13 cellular contexts compared by ENCODE assay signal in genomic region chr3:81395739-81396138, GRCh38.
A peak's percentile ranks its signal among the peaks of the same experiment; 100 is the strongest.
DNase-seq lines count a peak whose midpoint lies in the region; ATAC-seq and TF ChIP-seq lines count a peak whose summit lies in the region.
"Had no signal": no experiment of that assay in that cellular context is flagged by ENCODE, and none has a peak within 500 bp of the region (broad histone marks: within the 10 kb centered on the region; RNA-seq: fewer than 3 reads in every experiment).

No MANE protein-coding gene starts in this region.

- 0 out of 2 replicates have a peak, but pooled peaks have one; percentile 2 for TF ChIP-seq CTCF in IMR-90 (conservative IDR thresholded peaks at IDR 0.05; ENCODE audit: low read depth, low read length)
- no peak for TF ChIP-seq CTCF in mucosa of descending colon (IDR thresholded peaks at IDR 0.05)

- no peak for TF ChIP-seq RAD21 in IMR-90 (IDR thresholded peaks at IDR 0.05; ENCODE audit: low read length)

- intact Hi-C loops in IMR-90 (cut with micrococcal nuclease) (no loop called here), mucosa of descending colon (cut with DNase I, micrococcal nuclease) (no loop called here), posterior vena cava (cut with DNase I) (no loop called here)
- intact Hi-C loops in activated CD4-positive, alpha-beta T cell treated with anti-CD3 and anti-CD28 coated beads, Interleukin-2, amount 10 ng/mL, durations not matched to agents 24 days and 14 days (cut with micrococcal nuclease), result no loop called here

- H2BK120ac ChIP-seq in IMR-90 (ENCODE audit: low read depth, low read length), result no peak overlapping the region

- H3K27me3 ChIP-seq in IMR-90 (ENCODE audit: control insufficient read depth, insufficient read depth, low read length), result no peaks in the 10 kb centered on the region
- H3K27me3 ChIP-seq: foreskin keratinocyte had no signal

- no peaks in the 10 kb centered on the region for H3K79me1 ChIP-seq in IMR-90 (ENCODE audit: low read depth in 1 of 2, low read length in 2 of 2)

- H3K9me3 Mint-ChIP-seq in activated CD4-positive, alpha-beta T cell treated with anti-CD3 and anti-CD28 coated beads, Interleukin-2, amount 10 ng/mL, durations not matched to agents 24 days and 14 days, result no peaks in the 10 kb centered on the region

- H2BK15ac ChIP-seq in IMR-90 (ENCODE audit: low read depth, low read length), result no peak overlapping the region

- H4K8ac ChIP-seq in IMR-90 (ENCODE audit: low read depth in 2 of 2, low read length in 2 of 2), result no peak overlapping the region

- DNase-seq in DMS 273 (lab: John Stamatoyannopoulos, UW; ENCODE audit: unreplicated experiment) (peak; percentile 87), IMR-90 (no peak), SK-N-DZ (ENCODE audit: low spot score) (peak; percentile 82), iPS DF 4.7 (ENCODE audit: extremely low read depth, low spot score) (peak; percentile 7), mucosa of descending colon (no peak), NCI-H2107 treated with DMSO at 0.1 percent for 48 hours (lab: John Stamatoyannopoulos, UW; ENCODE audit: unreplicated experiment) (no peak), posterior vena cava (ENCODE audit: low spot score) (no peak)
- no peak for DNase-seq in activated CD4-positive, alpha-beta T cell treated with anti-CD3 and anti-CD28 coated beads, Interleukin-2, amount 10 ng/mL, durations not matched to agents 24 days and 14 days
- DNase-seq: activated CD8-positive, alpha-beta T cell treated with anti-CD3 and anti-CD28 coated beads, Interleukin-2, amount 10 ng/mL, durations not matched to agents 7 days and 5 days; foreskin keratinocyte; GOT3; kidney glomerular epithelial cell; NCI-H2171 had no signal

- H3K4me2 ChIP-seq in IMR-90 (ENCODE audit: low read depth, low read length), result no peak overlapping the region

- no peak overlapping the region for H3K18ac ChIP-seq in IMR-90 (ENCODE audit: low read depth, low read length)

- no peak for ATAC-seq in IMR-90 (ENCODE audit: low read depth)
- no peak for ATAC-seq in mucosa of descending colon
- ATAC-seq: activated CD8-positive, alpha-beta T cell treated with anti-CD3 and anti-CD28 coated beads, Interleukin-2, amount 10 ng/mL, durations not matched to agents 7 days and 5 days; foreskin keratinocyte had no signal

- H4K20me1 ChIP-seq in IMR-90 (ENCODE audit: insufficient read depth, low read length), result no peaks in the 10 kb centered on the region

- H3K4me1 Mint-ChIP-seq in activated CD4-positive, alpha-beta T cell treated with anti-CD3 and anti-CD28 coated beads, Interleukin-2, amount 10 ng/mL, durations not matched to agents 24 days and 14 days, result no peaks in the 10 kb centered on the region

- no peak overlapping the region for H3K23ac ChIP-seq in IMR-90 (ENCODE audit: low read depth, low read length)

- POLR2A ChIA-PET in IMR-90 (lab: Charles Lee; ENCODE audit: unreplicated experiment), result no interaction called here

- H3K4me3 Mint-ChIP-seq in activated CD4-positive, alpha-beta T cell treated with anti-CD3 and anti-CD28 coated beads, Interleukin-2, amount 10 ng/mL, durations not matched to agents 24 days and 14 days, result no peak overlapping the region
- H3K4me3 Mint-ChIP-seq: activated CD8-positive, alpha-beta T cell treated with anti-CD3 and anti-CD28 coated beads, Interleukin-2, amount 10 ng/mL, durations not matched to agents 7 days and 5 days had no signal

- H3K4me1 ChIP-seq in IMR-90 (ENCODE audit: control insufficient read depth, insufficient read depth, low read length), result no peaks in the 10 kb centered on the region
- H3K4me1 ChIP-seq in mucosa of descending colon (ENCODE audit: low read depth), result no peaks in the 10 kb centered on the region
- H3K4me1 ChIP-seq: foreskin keratinocyte had no signal

- TF ChIP-seq POLR2A in IMR-90 (IDR thresholded peaks at IDR 0.05; ENCODE audit: low read depth, low read length), result no peak

- no CpG with 5 or more reads among the region's 5 CpGs for WGBS in IMR-90 (ENCODE audit: extremely low coverage in 2 of 2, insufficient read length in 1 of 2), 2 experiments

- no peak overlapping the region for H3K14ac ChIP-seq in IMR-90 (replicated peaks; ENCODE audit: low read depth, low read length)

- H3K27me3 Mint-ChIP-seq in activated CD4-positive, alpha-beta T cell treated with anti-CD3 and anti-CD28 coated beads, Interleukin-2, amount 10 ng/mL, durations not matched to agents 24 days and 14 days, result no peaks in the 10 kb centered on the region

- dilution Hi-C loops in IMR-90 (cut with HindIII; ENCODE audit: low sequenced_read_pairs, unreplicated experiment), result no loop called here

- no peak overlapping the region for H3K27ac Mint-ChIP-seq in activated CD4-positive, alpha-beta T cell treated with anti-CD3 and anti-CD28 coated beads, Interleukin-2, amount 10 ng/mL, durations not matched to agents 24 days and 14 days
- H3K27ac Mint-ChIP-seq: activated CD8-positive, alpha-beta T cell treated with anti-CD3 and anti-CD28 coated beads, Interleukin-2, amount 10 ng/mL, durations not matched to agents 7 days and 5 days had no signal

- CTCF ChIA-PET in IMR-90 (lab: Yijun Ruan, JAX), result no interaction called here

- no peak overlapping the region for H2BK5ac ChIP-seq in IMR-90 (ENCODE audit: low read depth, low read length, poor library complexity, severe bottlenecking)

- no peak overlapping the region for H3K9ac ChIP-seq in IMR-90 (ENCODE audit: low read depth, low read length)

- H2AK9ac ChIP-seq in IMR-90 (replicated peaks; ENCODE audit: low read depth, low read length, poor library complexity), result no peak overlapping the region

- H3K36me3 ChIP-seq in IMR-90 (ENCODE audit: control insufficient read depth, insufficient read depth, low read length) (no peaks in the 10 kb centered on the region), mucosa of descending colon (ENCODE audit: low read depth) (no peaks in the 10 kb centered on the region)

- H2BK20ac ChIP-seq in IMR-90 (ENCODE audit: low read depth, low read length), result no peak overlapping the region

- H3K9me1 ChIP-seq in IMR-90 (ENCODE audit: insufficient read depth, low read length), result no peaks in the 10 kb centered on the region

- no peak overlapping the region for H3K4ac ChIP-seq in IMR-90 (ENCODE audit: low read depth, low read length)

- BruUV-seq in IMR-90 (replicated peaks; lab: Mats Ljungman, UMichigan), result no TSS peak

- H4K91ac ChIP-seq in IMR-90 (ENCODE audit: insufficient read depth, low read depth, low read length), result no peak overlapping the region

- H3K36me3 Mint-ChIP-seq in activated CD4-positive, alpha-beta T cell treated with anti-CD3 and anti-CD28 coated beads, Interleukin-2, amount 10 ng/mL, durations not matched to agents 24 days and 14 days (ENCODE audit: low read depth), result no peaks in the 10 kb centered on the region

- H3K9me3 ChIP-seq in IMR-90 (ENCODE audit: control insufficient read depth, insufficient read depth, low read length), result no peaks in the 10 kb centered on the region
- H3K9me3 ChIP-seq in mucosa of descending colon, result no peaks in the 10 kb centered on the region

- in situ Hi-C loops in IMR-90 (cut with MboI; ENCODE audit: low sequenced_read_pairs), result no loop called here

- H3K56ac ChIP-seq in IMR-90 (ENCODE audit: extremely low read depth, insufficient read depth, low read length), result no peak overlapping the region

- no peak overlapping the region for H3K27ac ChIP-seq in IMR-90 (ENCODE audit: insufficient read depth, low read length)
- H3K27ac ChIP-seq: foreskin keratinocyte had no signal

- no peak overlapping the region for H2AK5ac ChIP-seq in IMR-90 (ENCODE audit: low read depth, low read length)

- H2AFZ ChIP-seq in IMR-90 (replicated peaks; ENCODE audit: low read length, poor library complexity), result no peak overlapping the region

- no peak overlapping the region for H3K4me3 ChIP-seq in IMR-90 (ENCODE audit: insufficient read depth, low read depth, low read length)
- H3K4me3 ChIP-seq in mucosa of descending colon, result no peak overlapping the region

- no peak overlapping the region for H4K5ac ChIP-seq in IMR-90 (ENCODE audit: low read depth, low read length)

TF ChIP-seq in IMR-90, 13 proteins besides CTCF, POLR2A, EP300 and RAD21:
- TF ChIP-seq, protein P1, sequence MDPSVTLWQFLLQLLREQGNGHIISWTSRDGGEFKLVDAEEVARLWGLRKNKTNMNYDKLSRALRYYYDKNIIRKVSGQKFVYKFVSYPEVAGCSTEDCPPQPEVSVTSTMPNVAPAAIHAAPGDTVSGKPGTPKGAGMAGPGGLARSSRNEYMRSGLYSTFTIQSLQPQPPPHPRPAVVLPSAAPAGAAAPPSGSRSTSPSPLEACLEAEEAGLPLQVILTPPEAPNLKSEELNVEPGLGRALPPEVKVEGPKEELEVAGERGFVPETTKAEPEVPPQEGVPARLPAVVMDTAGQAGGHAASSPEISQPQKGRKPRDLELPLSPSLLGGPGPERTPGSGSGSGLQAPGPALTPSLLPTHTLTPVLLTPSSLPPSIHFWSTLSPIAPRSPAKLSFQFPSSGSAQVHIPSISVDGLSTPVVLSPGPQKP (IDR thresholded peaks at IDR 0.05; ENCODE audit: borderline replicate concordance, low read depth, low read length), result no peak

Comparison
In these comparisons a context has a peak if more than half of its experiments do, and no peak if none do; other contexts are left out.
1. DNase-seq: peak in DMS 273 (single experiment), SK-N-DZ (single experiment) and iPS DF 4.7 (single experiment); none in IMR-90 (single experiment), mucosa of descending colon (0 of 3), NCI-H2107 treated with DMSO at 0.1 percent for 48 hours (single experiment), posterior vena cava (single experiment) and activated CD4-positive, alpha-beta T cell treated with anti-CD3 and anti-CD28 coated beads, Interleukin-2, amount 10 ng/mL, durations not matched to agents 24 days and 14 days (single experiment).